ENCODE assay signal across 1 cellular context in genomic region chr20:61191096-61191495, GRCh38.
TF ChIP-seq lines count a peak whose summit lies in the region.

No MANE protein-coding gene starts in this region.

TF ChIP-seq in HepG2, 621 proteins besides CTCF, POLR2A, EP300 and RAD21 (continued from another document):
- no peak for TF ChIP-seq ZBTB25 (CRISPR knock-in tag; IDR thresholded peaks at IDR 0.05)
- 0 out of 2 replicates have a peak, but pooled peaks have one; percentile 56 for TF ChIP-seq ZBTB33 (CRISPR knock-in tag; IDR thresholded peaks at IDR 0.05)
- TF ChIP-seq PATZ1 (CRISPR knock-in tag; IDR thresholded peaks at IDR 0.05) = peak; percentile 35; the same call in 1 of the 2 replicates
- TF ChIP-seq RARA (CRISPR knock-in tag; IDR thresholded peaks at IDR 0.05) = peak; percentile 45; the same call in 1 of the 2 replicates
- TF ChIP-seq SMARCE1 (IDR thresholded peaks at IDR 0.05; ENCODE audit: borderline replicate concordance) = no peak
- no peak for TF ChIP-seq YEATS2 (CRISPR knock-in tag; IDR thresholded peaks at IDR 0.05; ENCODE audit: borderline replicate concordance)
